Comparison of ENCODE assay signal across 1 cellular context in genomic region chr5:161332343-161332742, GRCh38.
TF ChIP-seq lines count a peak whose summit lies in the region.

No MANE protein-coding gene starts in this region.

TF ChIP-seq in HepG2, 621 proteins besides CTCF, POLR2A, EP300 and RAD21 (continued from another document):
- TF ChIP-seq AHDC1 (CRISPR knock-in tag; IDR thresholded peaks at IDR 0.05; ENCODE audit: borderline replicate concordance), result peak; percentile 29; the same call in 1 of the 2 replicates
- TF ChIP-seq THAP11 (CRISPR knock-in tag; IDR thresholded peaks at IDR 0.05), result no peak
- no peak for TF ChIP-seq ZNF256 (CRISPR knock-in tag; conservative IDR thresholded peaks at IDR 0.05)
- peak; percentile 53; the same call in 1 of the 2 replicates for TF ChIP-seq SOX5 (CRISPR knock-in tag; IDR thresholded peaks at IDR 0.05; ENCODE audit: borderline replicate concordance)
- TF ChIP-seq CHD4 (IDR thresholded peaks at IDR 0.05; ENCODE audit: borderline replicate concordance, low read length), result no peak
- TF ChIP-seq RBM39 (IDR thresholded peaks at IDR 0.05; ENCODE audit: low read depth, low read length, poor library complexity, severe bottlenecking), result no peak
- TF ChIP-seq ZFY (CRISPR knock-in tag; IDR thresholded peaks at IDR 0.05), result no peak
- TF ChIP-seq XBP1 (CRISPR knock-in tag; IDR thresholded peaks at IDR 0.05), result no peak
- peak; percentile 14; the same call in 1 of the 2 replicates for TF ChIP-seq GATAD2A (CRISPR knock-in tag; IDR thresholded peaks at IDR 0.05)
- 0 out of 2 replicates have a peak, but pooled peaks have one; percentile 11 for TF ChIP-seq RXRB (CRISPR knock-in tag; IDR thresholded peaks at IDR 0.05; ENCODE audit: borderline replicate concordance)
- no peak for TF ChIP-seq NCOA5 (CRISPR knock-in tag; IDR thresholded peaks at IDR 0.05)
- no peak for TF ChIP-seq ZNF549 (CRISPR knock-in tag; IDR thresholded peaks at IDR 0.05)
- no peak for TF ChIP-seq CSRNP1 (CRISPR knock-in tag; IDR thresholded peaks at IDR 0.05)
